8 cellular contexts compared by ENCODE assay signal in the genomic region with DNA sequence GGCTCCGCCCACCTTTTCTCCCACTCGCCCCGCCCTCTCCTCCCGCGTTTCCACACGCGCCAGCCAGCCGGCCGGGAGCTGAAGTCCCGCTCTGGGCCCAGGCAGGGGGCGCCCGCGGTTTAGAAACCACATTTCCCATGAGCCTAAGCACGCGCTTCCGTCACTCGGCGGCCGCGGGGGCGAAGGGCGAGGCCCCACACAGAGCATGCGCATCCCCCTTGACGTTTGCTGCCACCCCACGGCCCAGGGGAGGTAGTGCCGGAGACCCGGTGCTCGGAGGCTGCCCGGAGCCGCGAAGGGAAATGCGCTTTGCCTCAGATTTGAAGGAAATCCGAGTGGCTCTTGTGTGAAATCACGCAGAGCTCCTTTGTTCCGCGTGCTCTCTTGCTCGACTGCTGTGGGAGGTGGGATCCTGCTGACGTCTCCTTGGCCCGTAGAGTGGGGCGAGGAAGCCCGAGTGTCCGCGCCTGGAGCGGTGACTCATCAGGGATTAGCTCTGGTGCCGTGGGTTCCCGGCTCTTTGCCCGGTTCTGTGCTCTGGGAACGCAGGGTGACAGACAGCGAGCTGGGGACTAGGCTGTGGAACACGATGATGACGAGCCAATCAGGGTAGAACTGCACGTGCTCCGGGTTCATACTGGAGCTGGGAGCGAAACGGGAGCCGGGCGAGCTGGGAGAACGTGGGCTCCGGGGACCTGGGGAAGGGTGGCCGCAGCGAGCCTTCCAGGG. TPM values are rescaled to one million over a fixed set of nuclear protein-coding genes. Genes with fewer than 3 reads are reported as not detected.
DNase-seq lines count a peak whose midpoint lies in the region; ATAC-seq and TF ChIP-seq lines count a peak whose summit lies in the region.

No MANE protein-coding gene starts in this region.

- H3K4me3 ChIP-seq in GM12865 (ENCODE audit: low read depth, low read length) (peak overlapping the region; percentile 63), parathyroid adenoma (ENCODE audit: low read depth, low read length) (peak overlapping the region; percentile 77), transverse colon (peak overlapping the region; percentile 53 to 86 (median 78))

- H3K9ac ChIP-seq in parathyroid adenoma = peak overlapping the region; percentile 53

- H2AFZ ChIP-seq in parathyroid adenoma = peak overlapping the region; percentile 87

- ATAC-seq in HG02642 (IDR thresholded peaks at IDR 0.05; ENCODE audit: poor library complexity, unreplicated experiment) (peak; percentile 81), Right ventricle myocardium superior (ENCODE audit: poor library complexity) (peak; percentile 92)

- DNase-seq in GM12865 (ENCODE audit: low read depth) (peak; percentile 100), NCI-H1105 (lab: John Stamatoyannopoulos, UW) (peak; percentile 95), SKM-1 treated with dmso at 0.1 percent for 144 hours (lab: John Stamatoyannopoulos, UW; ENCODE audit: unreplicated experiment) (peak; percentile 100), Right ventricle myocardium superior (peak; percentile 100), transverse colon (peak; percentile 100)
- DNase-seq in activated naive CD8-positive, alpha-beta T cell treated with anti-CD3 and anti-CD28 coated beads, Interleukin-2, amount 50 U/mL, for 16 hours (ENCODE audit: low read depth, low spot score) = peak; percentile 95

- WGBS in transverse colon (ENCODE audit: low coverage in 1 of 2), 2 donors = 1% methylated on average over 50 of the region's 61 CpGs; no CpG with 5 or more reads in 1 of the 2 donors

- H3K4me1 ChIP-seq in parathyroid adenoma = peaks cover 5% of the 10 kb centered on the region
- H3K4me1 ChIP-seq in transverse colon = peaks cover 0 to 26% (median 22%) of the 10 kb centered on the region in 4 donors

- in situ Hi-C loops in transverse colon (cut with MboI; ENCODE audit: low pct_ligation_motif_present in 1 of 4, low pct_unique_long_range_greater_than_20kb in 1 of 4, low sequenced_read_pairs in 3 of 4) = loop anchor here (25.0 kb wide), 3 partner anchors 233 to 458 kb away; no protein-coding TSS in a partner anchor

- TF ChIP-seq EP300 in transverse colon (IDR thresholded peaks at IDR 0.05; ENCODE audit: low read depth) = peak; percentile 9

- H3K9me3 ChIP-seq in parathyroid adenoma (ENCODE audit: control insufficient read depth, low read length) (no peaks in the 10 kb centered on the region), transverse colon (no peaks in the 10 kb centered on the region)

- no peaks in the 10 kb centered on the region for H3K36me3 ChIP-seq in parathyroid adenoma (ENCODE audit: control insufficient read depth, insufficient read depth, low read length)
- H3K36me3 ChIP-seq in transverse colon = no peaks in the 10 kb centered on the region

- H3K79me2 ChIP-seq in parathyroid adenoma = no peaks in the 10 kb centered on the region

- H3K4me2 ChIP-seq in parathyroid adenoma (ENCODE audit: low read length) = peak overlapping the region; percentile 92

- H3K27me3 ChIP-seq in parathyroid adenoma (ENCODE audit: control insufficient read depth, insufficient read depth, low read length) (no peaks in the 10 kb centered on the region), transverse colon (no peaks in the 10 kb centered on the region)

- intact Hi-C loops in Right ventricle myocardium superior (cut with DNase I) (no loop called here), transverse colon (cut with DNase I; ENCODE audit: low total_unique reads) (no loop called here)

- H3K27ac ChIP-seq in parathyroid adenoma (peak overlapping the region; percentile 87), transverse colon (peak overlapping the region; percentile 94 to 100 (median 98))

- peak; percentile 74 for TF ChIP-seq POLR2A in transverse colon (IDR thresholded peaks at IDR 0.05)

- peak; percentile 87 for TF ChIP-seq CTCF in GM12865 (IDR thresholded peaks at IDR 0.05; ENCODE audit: insufficient read depth, low read depth, low read length, missing control alignments)
- TF ChIP-seq CTCF in parathyroid adenoma (IDR thresholded peaks at IDR 0.05) = peak; percentile 82
- peak; percentile 70 to 98 (median 83) for TF ChIP-seq CTCF in transverse colon (IDR thresholded peaks at IDR 0.05)

RNA-seq across cellular contexts. Expression of gene B3GALNT2, which starts 0.4 kb away (rescaled TPM):
- total RNA-seq in Right ventricle myocardium superior (22.4 TPM), transverse colon (10 to 100 TPM; 21.4 to 42.2 (median 30.5) TPM)

Comparison
In these comparisons a context has a peak if more than half of its experiments do, and no peak if none do; other contexts are left out.
1. Peak in every context shown above with its lines: DNase-seq, ATAC-seq, H3K4me3 ChIP-seq and H3K27ac ChIP-seq.